In the genomic region with DNA sequence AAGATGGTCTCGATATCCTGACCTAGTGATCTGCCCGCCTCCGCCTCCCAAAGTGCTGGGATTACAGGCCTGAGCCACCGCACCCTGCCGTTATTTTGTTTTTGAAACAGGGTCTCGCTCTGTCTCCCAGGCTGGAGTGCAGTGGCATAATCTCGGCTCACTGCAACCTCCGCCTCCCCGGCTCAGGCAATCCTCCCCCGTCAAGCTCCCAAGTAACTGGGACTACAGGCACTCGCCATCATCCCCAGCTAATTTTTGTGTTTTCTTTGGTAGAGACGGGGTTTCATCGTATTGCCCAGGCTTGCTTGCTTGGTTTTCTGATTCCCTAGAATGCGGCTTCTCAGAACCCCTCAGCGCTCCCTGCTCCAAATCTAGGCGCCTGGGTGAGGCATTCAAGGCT, we compare ENCODE assay signal across 26 cellular contexts. TPM values are rescaled to one million over a fixed set of nuclear protein-coding genes. Genes with fewer than 3 reads are reported as not detected.
DNase-seq lines count a peak whose midpoint lies in the region; ATAC-seq, FAIRE-seq and TF ChIP-seq lines count a peak whose summit lies in the region.
"Had no signal": no experiment of that assay in that cellular context is flagged by ENCODE, and none has a peak within 500 bp of the region (broad histone marks: within the 10 kb centered on the region; RNA-seq: fewer than 3 reads in every experiment).

No MANE protein-coding gene starts in this region.

- H3K4me2 ChIP-seq in GM23338 (peak overlapping the region; percentile 60), HepG2 (ENCODE audit: low read depth, low read length) (peak overlapping the region; percentile 97), neural progenitor cell (no peak overlapping the region)
- H3K4me2 ChIP-seq: A549; BLaER1 treated with 17β-estradiol and CSF1 and Interleukin-3, amounts not matched to agents 10 nM and 100 nM had no signal

- no peaks in the 10 kb centered on the region for H3K27me3 ChIP-seq in GM23338 (ENCODE audit: insufficient read depth)
- H3K27me3 ChIP-seq in HepG2 (ENCODE audit: control insufficient read depth in 1 of 2, insufficient read depth in 2 of 2, low read length in 2 of 2), result peaks cover 0 to 2% of the 10 kb centered on the region in 2 experiments; a peak in 2 of 5 replicates
- peaks cover under 1% of the 10 kb centered on the region for H3K27me3 ChIP-seq in neural progenitor cell
- H3K27me3 ChIP-seq: BE2C; BLaER1 treated with 17β-estradiol and CSF1 and Interleukin-3, amounts not matched to agents 10 nM and 100 nM had no signal

- in situ Hi-C loops in HepG2 (cut with HindIII; ENCODE audit: extremely low pct_ligation_motif_present, low pct_unique_long_range_greater_than_20kb), result no loop called here

- ATAC-seq in GM23338, result peak; percentile 7; the same call in 1 of the 3 replicates
- ATAC-seq in HepG2, result no peak
- ATAC-seq: A549, HCT116 had no signal

- H3K79me2 ChIP-seq in GM23338 (replicated peaks; ENCODE audit: insufficient read depth) (no peaks in the 10 kb centered on the region), HepG2 (ENCODE audit: insufficient read depth, low read length) (no peaks in the 10 kb centered on the region), neural progenitor cell (ENCODE audit: low read depth) (no peaks in the 10 kb centered on the region)

- TF ChIP-seq CTCF in GM23338 (conservative IDR thresholded peaks at IDR 0.05; ENCODE audit: low read depth in 2 of 2) (no peak), HepG2 (CRISPR knock-in tag; IDR thresholded peaks at IDR 0.05) (no peak), neural progenitor cell (IDR thresholded peaks at IDR 0.05) (no peak)

- no peak for TF ChIP-seq RAD21 in HepG2 (CRISPR knock-in tag; IDR thresholded peaks at IDR 0.05)

- intact Hi-C loops in HepG2 (cut with micrococcal nuclease; ENCODE audit: unreplicated experiment), result no loop called here
- intact Hi-C loops in activated naive CD4-positive, alpha-beta T cell treated with anti-CD3 and anti-CD28 coated beads for 36 hours (cut with micrococcal nuclease), result no loop called here

- H3K27ac ChIP-seq in GM23338 (ENCODE audit: low read depth) (no peak overlapping the region), HepG2 (ENCODE audit: extremely low read length, insufficient read depth, low read length) (peak overlapping the region; percentile 88), neural progenitor cell (no peak overlapping the region)
- H3K27ac ChIP-seq: A549; BLaER1 treated with 17β-estradiol and CSF1 and Interleukin-3, amounts not matched to agents 10 nM and 100 nM had no signal

- H4K20me1 ChIP-seq in GM23338 (replicated peaks; ENCODE audit: insufficient read depth) (no peaks in the 10 kb centered on the region), HepG2 (ENCODE audit: insufficient read depth, low read length) (no peaks in the 10 kb centered on the region), neural progenitor cell (ENCODE audit: low read depth) (no peaks in the 10 kb centered on the region)
- H4K20me1 ChIP-seq: BLaER1 treated with 17β-estradiol and CSF1 and Interleukin-3, amounts not matched to agents 10 nM and 100 nM had no signal

- H3F3A ChIP-seq in GM23338 (replicated peaks; ENCODE audit: low read depth) (peaks cover 5% of the 10 kb centered on the region; the same call in 1 of the 2 replicates), neural progenitor cell (ENCODE audit: low read depth) (peaks cover 5% of the 10 kb centered on the region)

- no peak overlapping the region for H3K9ac ChIP-seq in HepG2 (ENCODE audit: insufficient read depth, low read depth, low read length)
- H3K9ac ChIP-seq in neural progenitor cell, result no peak overlapping the region
- H3K9ac ChIP-seq: BLaER1 treated with 17β-estradiol and CSF1 and Interleukin-3, amounts not matched to agents 10 nM and 100 nM had no signal

- POLR2A ChIA-PET in HepG2 (lab: Yijun Ruan, JAX), result interaction anchor here (1.3 to 1.7 kb wide), 2 partner anchors 18 to 42 kb away, joined by 4 read pairs; no protein-coding TSS in a partner anchor

- H3K4me1 Mint-ChIP-seq in GM23338 (peaks cover 23% of the 10 kb centered on the region), neural progenitor cell (peaks cover 3% of the 10 kb centered on the region)
- H3K4me1 Mint-ChIP-seq in activated naive CD4-positive, alpha-beta T cell treated with anti-CD3 and anti-CD28 coated beads for 36 hours (ENCODE audit: low read depth), result no peaks in the 10 kb centered on the region
- H3K4me1 Mint-ChIP-seq: CD14-positive monocyte had no signal

- H3K4me3 Mint-ChIP-seq in GM23338 (no peak overlapping the region), neural progenitor cell (no peak overlapping the region)
- H3K4me3 Mint-ChIP-seq in activated naive CD4-positive, alpha-beta T cell treated with anti-CD3 and anti-CD28 coated beads for 36 hours, result no peak overlapping the region
- H3K4me3 Mint-ChIP-seq: CD14-positive monocyte; CD4-positive, alpha-beta T cell had no signal

- H3K9me3 ChIP-seq in HepG2 (ENCODE audit: low read length) (no peaks in the 10 kb centered on the region), neural progenitor cell (ENCODE audit: low read depth) (no peaks in the 10 kb centered on the region)
- H3K9me3 ChIP-seq: A549; BE2C; BLaER1 treated with 17β-estradiol and CSF1 and Interleukin-3, amounts not matched to agents 10 nM and 100 nM had no signal

- H3K27me3 Mint-ChIP-seq in GM23338 (ENCODE audit: insufficient read depth, low read depth, poor library complexity) (peaks cover 2% of the 10 kb centered on the region), neural progenitor cell (ENCODE audit: insufficient read depth, low read depth) (peaks cover 10% of the 10 kb centered on the region)
- no peaks in the 10 kb centered on the region for H3K27me3 Mint-ChIP-seq in activated naive CD4-positive, alpha-beta T cell treated with anti-CD3 and anti-CD28 coated beads for 36 hours (ENCODE audit: low read depth)

- H3K9me3 Mint-ChIP-seq in GM23338 (no peaks in the 10 kb centered on the region), neural progenitor cell (no peaks in the 10 kb centered on the region)
- no peaks in the 10 kb centered on the region for H3K9me3 Mint-ChIP-seq in activated naive CD4-positive, alpha-beta T cell treated with anti-CD3 and anti-CD28 coated beads for 36 hours
- H3K9me3 Mint-ChIP-seq: CD14-positive monocyte; CD4-positive, alpha-beta T cell had no signal

- DNase-seq in GM23338 (ENCODE audit: low spot score) (no peak), OCI-M1 (lab: John Stamatoyannopoulos, UW) (peak; percentile 86), HepG2 (ENCODE audit: low spot score) (no peak), neural progenitor cell (ENCODE audit: low spot score) (peak; percentile 27), mesenteric fat pad (ENCODE audit: low spot score) (no peak), epidermal melanocyte (ENCODE audit: insufficient read length, low spot score) (no peak)
- DNase-seq in activated naive CD4-positive, alpha-beta T cell treated with anti-CD3 and anti-CD28 coated beads for 36 hours, result no peak
- no peak for DNase-seq in activated CD8-positive, alpha-beta memory T cell treated with anti-CD3 and anti-CD28 coated beads, Interleukin-2, amount 50 U/mL, for 48 hours
- DNase-seq: 8988T; ACHN; AML-193; BE2C; Calu3; CD4-positive, alpha-beta T cell; COR-L47; DMS53; DMS79 treated with DMSO at 0.1 percent for 48 hours; GF-D8 had no signal

- H3K27ac Mint-ChIP-seq in GM23338 (no peak overlapping the region), neural progenitor cell (no peak overlapping the region)
- H3K27ac Mint-ChIP-seq in activated naive CD4-positive, alpha-beta T cell treated with anti-CD3 and anti-CD28 coated beads for 36 hours, result no peak overlapping the region
- H3K27ac Mint-ChIP-seq: CD14-positive monocyte; CD4-positive, alpha-beta T cell had no signal

- no peak for TF ChIP-seq EP300 in HepG2 (IDR thresholded peaks at IDR 0.05; ENCODE audit: low read depth in 2 of 2, low read length in 2 of 2)
- TF ChIP-seq EP300 in HepG2 (CRISPR knock-in tag; IDR thresholded peaks at IDR 0.05; ENCODE audit: borderline replicate concordance), result no peak

- no peaks in the 10 kb centered on the region for H3K9me2 ChIP-seq in GM23338 (ENCODE audit: insufficient read depth)

- FAIRE-seq in HepG2 (lab: Jason Lieb, UNC), result no peak
- FAIRE-seq: A549, GM12891, GM18507, H1 had no signal

- no TSS peak for BruUV-seq in HepG2 (replicated peaks; lab: Mats Ljungman, UMichigan)

- no peak overlapping the region for H3K4me3 ChIP-seq in GM23338
- peak overlapping the region in 1 of 3 experiments; percentile 84; a peak in 1 of 6 replicates for H3K4me3 ChIP-seq in HepG2 (replicated peaks in 1 of 3; ENCODE audit: insufficient read depth in 1 of 3, low read depth in 2 of 3, low read length in 3 of 3)
- no peak overlapping the region for H3K4me3 ChIP-seq in neural progenitor cell
- H3K4me3 ChIP-seq: A549; BLaER1 treated with 17β-estradiol and CSF1 and Interleukin-3, amounts not matched to agents 10 nM and 100 nM had no signal

- CTCF ChIA-PET in HepG2 (lab: Yijun Ruan, JAX; ENCODE audit: low intra/inter-chr PET ratio, low total read pairs), result no interaction called here
- CTCF ChIA-PET in activated naive CD4-positive, alpha-beta T cell treated with anti-CD3 and anti-CD28 coated beads for 36 hours (lab: Charles Lee), result interaction anchor here (0.6 kb wide), 2 partner anchors 212 to 536 kb away, joined by 3 read pairs; partner anchors contain the start of gene SLC12A9

- H3K4me1 ChIP-seq in GM23338 (ENCODE audit: insufficient read depth), result peaks cover 4% of the 10 kb centered on the region; the same call in 1 of the 2 replicates
- H3K4me1 ChIP-seq in HepG2 (ENCODE audit: insufficient read depth, low read length), result peaks cover 41% of the 10 kb centered on the region
- H3K4me1 ChIP-seq in neural progenitor cell, result no peaks in the 10 kb centered on the region
- H3K4me1 ChIP-seq: A549, BE2C had no signal

- WGBS in HepG2 (ENCODE audit: low lambda C conversion rate), result 93% methylated on average over 16 of the region's 16 CpGs

- no peak overlapping the region for H2AFZ ChIP-seq in GM23338
- no peak overlapping the region for H2AFZ ChIP-seq in HepG2 (ENCODE audit: low read length)
- peak overlapping the region; percentile 9 for H2AFZ ChIP-seq in neural progenitor cell (replicated peaks)

- H3K36me3 Mint-ChIP-seq in GM23338 (ENCODE audit: low read depth), result no peaks in the 10 kb centered on the region
- H3K36me3 Mint-ChIP-seq in neural progenitor cell, result no peaks in the 10 kb centered on the region
- peaks cover 3% of the 10 kb centered on the region for H3K36me3 Mint-ChIP-seq in activated naive CD4-positive, alpha-beta T cell treated with anti-CD3 and anti-CD28 coated beads for 36 hours (ENCODE audit: low read depth)
- H3K36me3 Mint-ChIP-seq: CD14-positive monocyte had no signal

- no peaks in the 10 kb centered on the region for H3K36me3 ChIP-seq in GM23338 (ENCODE audit: insufficient read depth)
- no peaks in the 10 kb centered on the region for H3K36me3 ChIP-seq in HepG2 (replicated peaks in 1 of 2; ENCODE audit: control insufficient read depth in 1 of 2, insufficient read depth in 2 of 2, low read length in 2 of 2)
- H3K36me3 ChIP-seq in neural progenitor cell, result no peaks in the 10 kb centered on the region
- H3K36me3 ChIP-seq: BE2C; BLaER1 treated with 17β-estradiol and CSF1 and Interleukin-3, amounts not matched to agents 10 nM and 100 nM had no signal

- no peak for TF ChIP-seq POLR2A in HepG2 (IDR thresholded peaks at IDR 0.05; ENCODE audit: insufficient read depth in 1 of 2, low read depth in 2 of 2, low read length in 2 of 2)

RNA-seq across cellular contexts. Expression of gene TFR2, which starts 1.4 kb away (rescaled TPM):
- total RNA-seq in GM23338 (2014; rRNA removed; shearing (Covaris generic)), result 4.2 and 5.6 TPM in 2 replicates
- polyA plus RNA-seq in GM23338 (2016; fragmentation: Nextera tagmentation; extraction: Ambion mirVana), result 3.7 and 4.3 TPM in 2 replicates
- total RNA-seq in HepG2 (2016; rRNA removed; fragmentation: Illumina TruSeq; extraction: Trizol), result 12.5 and 36.9 TPM in 2 replicates
- total RNA-seq in HepG2 (2016; cell fraction: cytosol; rRNA removed; fragmentation: Illumina TruSeq; extraction: Trizol; ENCODE audit: low read depth), result 3.4 and 5.6 TPM in 2 replicates
- total RNA-seq in HepG2 (2016; cell fraction: insoluble cytoplasmic fraction; rRNA removed; fragmentation: Illumina TruSeq; extraction: Trizol), result 10.1 and 35.7 TPM in 2 replicates
- 8.2 and 10.4 TPM in 2 replicates for total RNA-seq in HepG2 (2016; cell fraction: membrane; rRNA removed; fragmentation: Illumina TruSeq; extraction: Trizol)
- total RNA-seq in HepG2 (2016; cell fraction: nucleus; rRNA removed; fragmentation: Illumina TruSeq; extraction: Trizol), result 34.2 and 34.9 TPM in 2 replicates
- 64.2 and 122 TPM in 2 replicates for polyA plus RNA-seq in HepG2 (2011; rRNA removed)
- polyA plus RNA-seq in HepG2 (2011; cell fraction: cytosol; rRNA removed), result 55.9 and 57.8 TPM in 2 replicates
- polyA plus RNA-seq in HepG2 (2011; cell fraction: nucleus; rRNA removed), result 182 and 193 TPM in 2 replicates
- polyA plus RNA-seq in HepG2 (2012), result 111 and 151 TPM in 2 replicates
- 4.2 and 4.6 TPM in 2 replicates for polyA plus RNA-seq in HepG2 (2016; cell fraction: cytosol; fragmentation: Illumina TruSeq; extraction: Trizol; ENCODE audit: low read depth)
- 11.4 and 13.6 TPM in 2 replicates for polyA plus RNA-seq in HepG2 (2016; cell fraction: insoluble cytoplasmic fraction; fragmentation: Illumina TruSeq; extraction: Trizol; ENCODE audit: low read depth)
- polyA plus RNA-seq in HepG2 (2016; cell fraction: membrane; fragmentation: Illumina TruSeq; extraction: Trizol; ENCODE audit: low read depth), result 6.6 and 6.9 TPM in 2 replicates
- polyA plus RNA-seq in HepG2 (2016; cell fraction: nucleus; fragmentation: Illumina TruSeq; extraction: Trizol; ENCODE audit: insufficient read depth, low read depth), result 79.8 and 81.7 TPM in 2 replicates
- 17.0 and 39.6 TPM in 2 replicates for polyA minus RNA-seq in HepG2 (2011; rRNA and poly(A)+ RNA removed; ENCODE audit: low replicate concordance)
- polyA minus RNA-seq in HepG2 (2011; cell fraction: cytosol; rRNA and poly(A)+ RNA removed), result 14.2 and 31.8 TPM in 2 replicates
- polyA minus RNA-seq in HepG2 (2011; cell fraction: nucleus; rRNA and poly(A)+ RNA removed), result 27.4 and 31.8 TPM in 2 replicates
- total RNA-seq in neural progenitor cell (ENCODE audit: low replicate concordance), result 0.34 and 1.9 TPM in 2 replicates
- 1 to 10 TPM; 4.2 to 5.1 TPM for total RNA-seq in activated naive CD4-positive, alpha-beta T cell treated with anti-CD3 and anti-CD28 coated beads for 36 hours
- 0.29 TPM for total RNA-seq in mesenteric fat pad

RNA-seq across cellular contexts. Expression of gene ACTL6B, which starts 16.3 kb away (rescaled TPM):
- total RNA-seq in GM23338 (2014; rRNA removed; shearing (Covaris generic)), result 0.69 TPM in 1 of 2 replicates, not detected in the other
- 2.5 and 3.5 TPM in 2 replicates for polyA plus RNA-seq in GM23338 (2016; fragmentation: Nextera tagmentation; extraction: Ambion mirVana)
- total RNA-seq in HepG2 (2016; rRNA removed; fragmentation: Illumina TruSeq; extraction: Trizol), result not detected in 2 replicates
- total RNA-seq in HepG2 (2016; cell fraction: cytosol; rRNA removed; fragmentation: Illumina TruSeq; extraction: Trizol; ENCODE audit: low read depth), result not detected in 2 replicates
- not detected in 2 replicates for total RNA-seq in HepG2 (2016; cell fraction: insoluble cytoplasmic fraction; rRNA removed; fragmentation: Illumina TruSeq; extraction: Trizol)
- total RNA-seq in HepG2 (2016; cell fraction: membrane; rRNA removed; fragmentation: Illumina TruSeq; extraction: Trizol), result not detected in 2 replicates
- total RNA-seq in HepG2 (2016; cell fraction: nucleus; rRNA removed; fragmentation: Illumina TruSeq; extraction: Trizol), result not detected in 2 replicates
- polyA plus RNA-seq in HepG2 (2011; rRNA removed), result not detected in 2 replicates
- not detected in 2 replicates for polyA plus RNA-seq in HepG2 (2011; cell fraction: cytosol; rRNA removed)
- polyA plus RNA-seq in HepG2 (2011; cell fraction: nucleus; rRNA removed), result not detected in 2 replicates
- not detected in 2 replicates for polyA plus RNA-seq in HepG2 (2012)
- not detected in 2 replicates for polyA plus RNA-seq in HepG2 (2016; cell fraction: cytosol; fragmentation: Illumina TruSeq; extraction: Trizol; ENCODE audit: low read depth)
- not detected in 2 replicates for polyA plus RNA-seq in HepG2 (2016; cell fraction: insoluble cytoplasmic fraction; fragmentation: Illumina TruSeq; extraction: Trizol; ENCODE audit: low read depth)
- not detected in 2 replicates for polyA plus RNA-seq in HepG2 (2016; cell fraction: membrane; fragmentation: Illumina TruSeq; extraction: Trizol; ENCODE audit: low read depth)
- polyA plus RNA-seq in HepG2 (2016; cell fraction: nucleus; fragmentation: Illumina TruSeq; extraction: Trizol; ENCODE audit: insufficient read depth, low read depth), result not detected in 2 replicates
- not detected in 2 replicates for polyA minus RNA-seq in HepG2 (2011; rRNA and poly(A)+ RNA removed; ENCODE audit: low replicate concordance)
- not detected in 2 replicates for polyA minus RNA-seq in HepG2 (2011; cell fraction: cytosol; rRNA and poly(A)+ RNA removed)
- not detected in 2 replicates for polyA minus RNA-seq in HepG2 (2011; cell fraction: nucleus; rRNA and poly(A)+ RNA removed)
- total RNA-seq in neural progenitor cell (ENCODE audit: low replicate concordance), result not detected in 2 replicates
- not detected for total RNA-seq in activated naive CD4-positive, alpha-beta T cell treated with anti-CD3 and anti-CD28 coated beads for 36 hours
- not detected for total RNA-seq in mesenteric fat pad
- total RNA-seq: Calu3; CD4-positive, alpha-beta T cell; Daoy had no signal
- polyA plus RNA-seq: A549, CD14-positive monocyte had no signal

RNA-seq across cellular contexts. Expression of gene MOSPD3, which starts 27.7 kb away (rescaled TPM):
- 15.1 and 15.3 TPM in 2 replicates for total RNA-seq in GM23338 (2014; rRNA removed; shearing (Covaris generic))
- polyA plus RNA-seq in GM23338 (2016; fragmentation: Nextera tagmentation; extraction: Ambion mirVana) (18.6 and 23.5 TPM in 2 replicates), HepG2 (2011; rRNA removed) (8.6 and 8.8 TPM in 2 replicates)
- total RNA-seq in HepG2 (2016; rRNA removed; fragmentation: Illumina TruSeq; extraction: Trizol) (6.1 and 7.6 TPM in 2 replicates), neural progenitor cell (ENCODE audit: low replicate concordance) (3.0 and 11.5 TPM in 2 replicates), mesenteric fat pad (12.9 TPM)
- 12.3 and 20.4 TPM in 2 replicates for total RNA-seq in HepG2 (2016; cell fraction: cytosol; rRNA removed; fragmentation: Illumina TruSeq; extraction: Trizol; ENCODE audit: low read depth)
- total RNA-seq in HepG2 (2016; cell fraction: insoluble cytoplasmic fraction; rRNA removed; fragmentation: Illumina TruSeq; extraction: Trizol), result 4.0 and 7.0 TPM in 2 replicates
- 15.9 and 22.1 TPM in 2 replicates for total RNA-seq in HepG2 (2016; cell fraction: membrane; rRNA removed; fragmentation: Illumina TruSeq; extraction: Trizol)
- total RNA-seq in HepG2 (2016; cell fraction: nucleus; rRNA removed; fragmentation: Illumina TruSeq; extraction: Trizol), result 4.2 and 6.2 TPM in 2 replicates
- 3.9 and 6.3 TPM in 2 replicates for polyA plus RNA-seq in HepG2 (2011; cell fraction: cytosol; rRNA removed)
- 21.4 and 23.3 TPM in 2 replicates for polyA plus RNA-seq in HepG2 (2011; cell fraction: nucleus; rRNA removed)
- polyA plus RNA-seq in HepG2 (2012), result 7.9 and 11.0 TPM in 2 replicates
- polyA plus RNA-seq in HepG2 (2016; cell fraction: cytosol; fragmentation: Illumina TruSeq; extraction: Trizol; ENCODE audit: low read depth), result 45.9 and 64.3 TPM in 2 replicates
- 15.6 and 23.4 TPM in 2 replicates for polyA plus RNA-seq in HepG2 (2016; cell fraction: insoluble cytoplasmic fraction; fragmentation: Illumina TruSeq; extraction: Trizol; ENCODE audit: low read depth)
- polyA plus RNA-seq in HepG2 (2016; cell fraction: membrane; fragmentation: Illumina TruSeq; extraction: Trizol; ENCODE audit: low read depth), result 47.5 and 59.2 TPM in 2 replicates
- 17.4 and 18.3 TPM in 2 replicates for polyA plus RNA-seq in HepG2 (2016; cell fraction: nucleus; fragmentation: Illumina TruSeq; extraction: Trizol; ENCODE audit: insufficient read depth, low read depth)
- polyA minus RNA-seq in HepG2 (2011; rRNA and poly(A)+ RNA removed; ENCODE audit: low replicate concordance), result 3.9 and 4.7 TPM in 2 replicates
- 1.7 and 2.4 TPM in 2 replicates for polyA minus RNA-seq in HepG2 (2011; cell fraction: cytosol; rRNA and poly(A)+ RNA removed)
- 4.5 and 5.2 TPM in 2 replicates for polyA minus RNA-seq in HepG2 (2011; cell fraction: nucleus; rRNA and poly(A)+ RNA removed)
- total RNA-seq in activated naive CD4-positive, alpha-beta T cell treated with anti-CD3 and anti-CD28 coated beads for 36 hours, result 10 to 100 TPM; 12.3 to 13.0 TPM

RNA-seq across cellular contexts. Expression of gene GNB2, which starts 33.5 kb away (rescaled TPM):
- 153 and 156 TPM in 2 replicates for total RNA-seq in GM23338 (2014; rRNA removed; shearing (Covaris generic))
- polyA plus RNA-seq in GM23338 (2016; fragmentation: Nextera tagmentation; extraction: Ambion mirVana) (112 and 113 TPM in 2 replicates), HepG2 (2011; rRNA removed) (67.1 and 82.0 TPM in 2 replicates)
- total RNA-seq in HepG2 (2016; rRNA removed; fragmentation: Illumina TruSeq; extraction: Trizol) (48.3 and 64.3 TPM in 2 replicates), neural progenitor cell (ENCODE audit: low replicate concordance) (54.3 and 110 TPM in 2 replicates), mesenteric fat pad (243 TPM)
- 84.0 and 90.3 TPM in 2 replicates for total RNA-seq in HepG2 (2016; cell fraction: cytosol; rRNA removed; fragmentation: Illumina TruSeq; extraction: Trizol; ENCODE audit: low read depth)
- 51.7 and 55.9 TPM in 2 replicates for total RNA-seq in HepG2 (2016; cell fraction: insoluble cytoplasmic fraction; rRNA removed; fragmentation: Illumina TruSeq; extraction: Trizol)
- total RNA-seq in HepG2 (2016; cell fraction: membrane; rRNA removed; fragmentation: Illumina TruSeq; extraction: Trizol), result 95.7 and 129 TPM in 2 replicates
- total RNA-seq in HepG2 (2016; cell fraction: nucleus; rRNA removed; fragmentation: Illumina TruSeq; extraction: Trizol), result 30.4 and 32.6 TPM in 2 replicates
- 69.6 and 88.5 TPM in 2 replicates for polyA plus RNA-seq in HepG2 (2011; cell fraction: cytosol; rRNA removed)
- 82.9 and 91.9 TPM in 2 replicates for polyA plus RNA-seq in HepG2 (2011; cell fraction: nucleus; rRNA removed)
- polyA plus RNA-seq in HepG2 (2012), result 80.2 and 110 TPM in 2 replicates
- 141 and 174 TPM in 2 replicates for polyA plus RNA-seq in HepG2 (2016; cell fraction: cytosol; fragmentation: Illumina TruSeq; extraction: Trizol; ENCODE audit: low read depth)
- polyA plus RNA-seq in HepG2 (2016; cell fraction: insoluble cytoplasmic fraction; fragmentation: Illumina TruSeq; extraction: Trizol; ENCODE audit: low read depth), result 105 and 126 TPM in 2 replicates
- 137 and 159 TPM in 2 replicates for polyA plus RNA-seq in HepG2 (2016; cell fraction: membrane; fragmentation: Illumina TruSeq; extraction: Trizol; ENCODE audit: low read depth)
- 84.9 and 92.0 TPM in 2 replicates for polyA plus RNA-seq in HepG2 (2016; cell fraction: nucleus; fragmentation: Illumina TruSeq; extraction: Trizol; ENCODE audit: insufficient read depth, low read depth)
- polyA minus RNA-seq in HepG2 (2011; rRNA and poly(A)+ RNA removed; ENCODE audit: low replicate concordance), result 104 and 125 TPM in 2 replicates
- 35.2 and 43.4 TPM in 2 replicates for polyA minus RNA-seq in HepG2 (2011; cell fraction: cytosol; rRNA and poly(A)+ RNA removed)
- 10.0 and 11.4 TPM in 2 replicates for polyA minus RNA-seq in HepG2 (2011; cell fraction: nucleus; rRNA and poly(A)+ RNA removed)
- 100 to 1,000 TPM; 221 TPM for total RNA-seq in activated naive CD4-positive, alpha-beta T cell treated with anti-CD3 and anti-CD28 coated beads for 36 hours

RNA-seq across cellular contexts. Expression of gene PCOLCE, which starts 37.8 kb away (rescaled TPM):
- total RNA-seq in GM23338 (2014; rRNA removed; shearing (Covaris generic)), result 33.3 and 45.5 TPM in 2 replicates
- 70.4 and 81.2 TPM in 2 replicates for polyA plus RNA-seq in GM23338 (2016; fragmentation: Nextera tagmentation; extraction: Ambion mirVana)
- 3.9 and 16.0 TPM in 2 replicates for total RNA-seq in HepG2 (2016; rRNA removed; fragmentation: Illumina TruSeq; extraction: Trizol)
- 2.1 and 2.3 TPM in 2 replicates for total RNA-seq in HepG2 (2016; cell fraction: cytosol; rRNA removed; fragmentation: Illumina TruSeq; extraction: Trizol; ENCODE audit: low read depth)
- total RNA-seq in HepG2 (2016; cell fraction: insoluble cytoplasmic fraction; rRNA removed; fragmentation: Illumina TruSeq; extraction: Trizol), result 3.3 and 18.3 TPM in 2 replicates
- 1.9 and 2.0 TPM in 2 replicates for total RNA-seq in HepG2 (2016; cell fraction: membrane; rRNA removed; fragmentation: Illumina TruSeq; extraction: Trizol)
- total RNA-seq in HepG2 (2016; cell fraction: nucleus; rRNA removed; fragmentation: Illumina TruSeq; extraction: Trizol), result 20.4 and 23.8 TPM in 2 replicates
- polyA plus RNA-seq in HepG2 (2011; rRNA removed), result 5.3 and 6.9 TPM in 2 replicates
- 3.1 and 3.4 TPM in 2 replicates for polyA plus RNA-seq in HepG2 (2011; cell fraction: cytosol; rRNA removed)
- 62.1 and 64.1 TPM in 2 replicates for polyA plus RNA-seq in HepG2 (2011; cell fraction: nucleus; rRNA removed)
- 15.6 and 28.9 TPM in 2 replicates for polyA plus RNA-seq in HepG2 (2012)
- 3.5 and 3.8 TPM in 2 replicates for polyA plus RNA-seq in HepG2 (2016; cell fraction: cytosol; fragmentation: Illumina TruSeq; extraction: Trizol; ENCODE audit: low read depth)
- 6.3 and 9.1 TPM in 2 replicates for polyA plus RNA-seq in HepG2 (2016; cell fraction: insoluble cytoplasmic fraction; fragmentation: Illumina TruSeq; extraction: Trizol; ENCODE audit: low read depth)
- 3.4 and 3.6 TPM in 2 replicates for polyA plus RNA-seq in HepG2 (2016; cell fraction: membrane; fragmentation: Illumina TruSeq; extraction: Trizol; ENCODE audit: low read depth)
- 81.2 and 84.3 TPM in 2 replicates for polyA plus RNA-seq in HepG2 (2016; cell fraction: nucleus; fragmentation: Illumina TruSeq; extraction: Trizol; ENCODE audit: insufficient read depth, low read depth)
- 1.7 and 2.2 TPM in 2 replicates for polyA minus RNA-seq in HepG2 (2011; rRNA and poly(A)+ RNA removed; ENCODE audit: low replicate concordance)
- 3.4 and 4.9 TPM in 2 replicates for polyA minus RNA-seq in HepG2 (2011; cell fraction: cytosol; rRNA and poly(A)+ RNA removed)
- 7.1 and 9.0 TPM in 2 replicates for polyA minus RNA-seq in HepG2 (2011; cell fraction: nucleus; rRNA and poly(A)+ RNA removed)
- 6.6 and 8.5 TPM in 2 replicates for total RNA-seq in neural progenitor cell (ENCODE audit: low replicate concordance)
- total RNA-seq in activated naive CD4-positive, alpha-beta T cell treated with anti-CD3 and anti-CD28 coated beads for 36 hours, result 1 to 10 TPM; 5.8 to 6.8 TPM
- total RNA-seq in mesenteric fat pad, result 66.4 TPM

Comparison
In these comparisons a context has a peak if more than half of its experiments do, and no peak if none do; other contexts are left out.
1. DNase-seq: peak in OCI-M1 (single experiment) and neural progenitor cell (single experiment); none in GM23338 (single experiment), HepG2 (single experiment), activated naive CD4-positive, alpha-beta T cell treated with anti-CD3 and anti-CD28 coated beads for 36 hours (single experiment), activated CD8-positive, alpha-beta memory T cell treated with anti-CD3 and anti-CD28 coated beads, Interleukin-2, amount 50 U/mL, for 48 hours (single experiment), mesenteric fat pad (single experiment) and epidermal melanocyte (single experiment).